Comparison of ENCODE assay signal across 11 cellular contexts in genomic region chr22:33126881-33127280, GRCh38.
A peak's percentile ranks its signal among the peaks of the same experiment; 100 is the strongest.
DNase-seq lines count a peak whose midpoint lies in the region; ATAC-seq and TF ChIP-seq lines count a peak whose summit lies in the region.
"Had no signal": no experiment of that assay in that cellular context is flagged by ENCODE, and none has a peak within 500 bp of the region (broad histone marks: within the 10 kb centered on the region; RNA-seq: fewer than 3 reads in every experiment).

No MANE protein-coding gene starts in this region.

- H3K9me3 Mint-ChIP-seq in activated naive CD4-positive, alpha-beta T cell treated with anti-CD3 and anti-CD28 coated beads, Interleukin-2, amount 10 ng/mL, durations not matched to agents 7 days and 5 days, result peaks cover 14% of the 10 kb centered on the region

- H3K4me1 Mint-ChIP-seq in activated naive CD4-positive, alpha-beta T cell treated with anti-CD3 and anti-CD28 coated beads, Interleukin-2, amount 10 ng/mL, durations not matched to agents 7 days and 5 days, result no peaks in the 10 kb centered on the region

- H3K36me3 Mint-ChIP-seq in activated naive CD4-positive, alpha-beta T cell treated with anti-CD3 and anti-CD28 coated beads, Interleukin-2, amount 10 ng/mL, durations not matched to agents 7 days and 5 days, result no peaks in the 10 kb centered on the region

- CTCF ChIA-PET in activated naive CD4-positive, alpha-beta T cell treated with anti-CD3 and anti-CD28 coated beads, Interleukin-2, amount 10 ng/mL, durations not matched to agents 7 days and 5 days (lab: Charles Lee), result no interaction called here

- DNase-seq in NCI-H1417 (lab: John Stamatoyannopoulos, UW) (peak; percentile 21 to 67 (median 28)), NCI-H1417 treated with DMSO at 0.1 percent for 48 hours (lab: John Stamatoyannopoulos, UW) (no peak), NCI-H2227 (lab: John Stamatoyannopoulos, UW; ENCODE audit: unreplicated experiment) (peak; percentile 49), fibroblast of mammary gland (ENCODE audit: low read depth) (peak; percentile 18), pons (ENCODE audit: low spot score) (peak; percentile 49)
- DNase-seq in stimulated activated CD8-positive, alpha-beta memory T cell treated with anti-CD3 and anti-CD28 coated beads, Interleukin-4, amount 100 ng/mL, for 48 hours, result no peak
- no peak for DNase-seq in activated naive CD4-positive, alpha-beta T cell treated with anti-CD3 and anti-CD28 coated beads, Interleukin-2, amount 10 ng/mL, durations not matched to agents 7 days and 5 days
- DNase-seq: activated effector memory CD4-positive, alpha-beta T cell treated with anti-CD3 and anti-CD28 coated beads, Interleukin-2, amount 50 U/mL, for 16 hours; tibial artery had no signal

- no peak for TF ChIP-seq CTCF in fibroblast of mammary gland (conservative IDR thresholded peaks at IDR 0.05; ENCODE audit: control insufficient read depth, insufficient read depth, low read depth, low read length)

- no peak overlapping the region for H3K4me3 ChIP-seq in fibroblast of mammary gland (ENCODE audit: control insufficient read depth, low read depth, low read length)
- H3K4me3 ChIP-seq: K562, tibial artery had no signal

- no peak overlapping the region for H3K4me3 Mint-ChIP-seq in activated naive CD4-positive, alpha-beta T cell treated with anti-CD3 and anti-CD28 coated beads, Interleukin-2, amount 10 ng/mL, durations not matched to agents 7 days and 5 days

- no peak overlapping the region for H3K27ac Mint-ChIP-seq in activated naive CD4-positive, alpha-beta T cell treated with anti-CD3 and anti-CD28 coated beads, Interleukin-2, amount 10 ng/mL, durations not matched to agents 7 days and 5 days

- H3K27me3 Mint-ChIP-seq in activated naive CD4-positive, alpha-beta T cell treated with anti-CD3 and anti-CD28 coated beads, Interleukin-2, amount 10 ng/mL, durations not matched to agents 7 days and 5 days, result no peaks in the 10 kb centered on the region

- no peak for ATAC-seq in HG02763 (IDR thresholded peaks at IDR 0.05; ENCODE audit: unreplicated experiment)
- ATAC-seq: K562 had no signal

Comparison
In these comparisons a context has a peak if more than half of its experiments do, and no peak if none do; other contexts are left out.
1. DNase-seq: peak in NCI-H1417 (3 of 3), NCI-H2227 (single experiment), fibroblast of mammary gland (single experiment) and pons (single experiment); none in NCI-H1417 treated with DMSO at 0.1 percent for 48 hours (single experiment), stimulated activated CD8-positive, alpha-beta memory T cell treated with anti-CD3 and anti-CD28 coated beads, Interleukin-4, amount 100 ng/mL, for 48 hours (single experiment) and activated naive CD4-positive, alpha-beta T cell treated with anti-CD3 and anti-CD28 coated beads, Interleukin-2, amount 10 ng/mL, durations not matched to agents 7 days and 5 days (single experiment).